In genomic region chr5:112787261-112787660, GRCh38 we compare ENCODE assay signal across 23 cellular contexts. TPM values are rescaled to one million over a fixed set of nuclear protein-coding genes. Genes with fewer than 3 reads are reported as not detected.
A peak's percentile ranks its signal among the peaks of the same experiment; 100 is the strongest.
DNase-seq lines count a peak whose midpoint lies in the region.
"Had no signal": no experiment of that assay in that cellular context is flagged by ENCODE, and none has a peak within 500 bp of the region (broad histone marks: within the 10 kb centered on the region; RNA-seq: fewer than 3 reads in every experiment).

No MANE protein-coding gene starts in this region.

- H3K18ac ChIP-seq in neuronal stem cell (ENCODE audit: low read length): no peak overlapping the region

- H2AFZ ChIP-seq in neuronal stem cell (ENCODE audit: low read length): no peak overlapping the region

- H2BK15ac ChIP-seq in neuronal stem cell (ENCODE audit: low read length): no peak overlapping the region

- H2AK5ac ChIP-seq in neuronal stem cell (ENCODE audit: low read depth, low read length): no peak overlapping the region

- H3K14ac ChIP-seq in neuronal stem cell (ENCODE audit: low read length): no peak overlapping the region

- no peak overlapping the region for H4K91ac ChIP-seq in neuronal stem cell (ENCODE audit: low read depth, low read length, poor library complexity)

- no peak overlapping the region for H3K4ac ChIP-seq in neuronal stem cell (ENCODE audit: low read length)

- no peak overlapping the region for H3K9ac ChIP-seq in skeletal muscle satellite cell (ENCODE audit: low read depth, low read length)
- no peak overlapping the region for H3K9ac ChIP-seq in neuronal stem cell (ENCODE audit: low read depth, low read length, poor library complexity)

- H3K4me3 ChIP-seq in SJSA1: no peak overlapping the region
- H3K4me3 ChIP-seq in skeletal muscle satellite cell (ENCODE audit: low read length): no peak overlapping the region
- H3K4me3 ChIP-seq in neuronal stem cell (ENCODE audit: low read length in 2 of 2): no peak overlapping the region
- H3K4me3 ChIP-seq: GM12878, left ventricle myocardium inferior, Peyer's patch had no signal

- peak overlapping the region; percentile 8 for H3K4me2 ChIP-seq in skeletal muscle satellite cell (ENCODE audit: low read length)
- H3K4me2 ChIP-seq in neuronal stem cell (ENCODE audit: insufficient read depth, low read length, poor library complexity, severe bottlenecking): no peak overlapping the region

- no CpG with 5 or more reads among the region's 1 CpG for WGBS in neuronal stem cell (ENCODE audit: extremely low coverage in 2 of 2, insufficient read length in 2 of 2, insufficient replicate concordance in 1 of 2), 2 donors

- H3K9me3 ChIP-seq in SJSA1 (replicated peaks): no peaks in the 10 kb centered on the region
- no peaks in the 10 kb centered on the region for H3K9me3 ChIP-seq in skeletal muscle satellite cell (replicated peaks; ENCODE audit: low read length)
- no peaks in the 10 kb centered on the region for H3K9me3 ChIP-seq in neuronal stem cell (replicated peaks in 1 of 2; ENCODE audit: control insufficient read depth in 2 of 2, insufficient read depth in 1 of 2, low read depth in 1 of 2, low read length in 2 of 2)
- H3K9me3 ChIP-seq: left ventricle myocardium inferior, Peyer's patch had no signal

- DNase-seq in EL (peak; percentile 43), SJSA1 (ENCODE audit: low read depth in 1 of 2, low spot score in 2 of 2) (peak in 1 of 2 experiments; percentile 49), fibroblast of peridontal ligament (ENCODE audit: extremely low read depth) (peak; percentile 25), nucleus accumbens (lab: John Stamatoyannopoulos, UW) (no peak), HPDE6-E6E7 (ENCODE audit: extremely low spot score) (no peak), neuronal stem cell (ENCODE audit: low spot score) (no peak)
- DNase-seq: activated CD4-positive, alpha-beta memory T cell treated with anti-CD3 and anti-CD28 coated beads for 36 hours; activated CD8-positive, alpha-beta memory T cell treated with anti-CD3 and anti-CD28 coated beads, Interleukin-2, amount 50 U/mL, for 4 hours; aorta; caudate nucleus; CD4-positive, CD25-positive, alpha-beta regulatory T cell; islet precursor cell; left ventricle myocardium inferior; naive B cell; NCI-H187; NCI-H2171 treated with DMSO at 0.1 percent for 48 hours; NCI-H510A treated with DMSO at 0.1 percent for 48 hours; Peyer's patch; SIG-M5; small intestine; stimulated activated CD4-positive, alpha-beta T cell treated with anti-CD3 and anti-CD28 coated beads, Interleukin-1b, Interleukin-23, amount 100 ng/mL, for 48 hours had no signal

- no peak overlapping the region for H2BK5ac ChIP-seq in neuronal stem cell (ENCODE audit: low read length)

- no peaks in the 10 kb centered on the region for H3K79me1 ChIP-seq in neuronal stem cell (ENCODE audit: low read depth, low read length)

- H2BK12ac ChIP-seq in neuronal stem cell (ENCODE audit: low read length): no peak overlapping the region

- no peaks in the 10 kb centered on the region for H3K27me3 ChIP-seq in SJSA1 (replicated peaks)
- H3K27me3 ChIP-seq in skeletal muscle satellite cell (ENCODE audit: control insufficient read depth, insufficient read depth, low read length): no peaks in the 10 kb centered on the region
- H3K27me3 ChIP-seq in neuronal stem cell (ENCODE audit: control insufficient read depth in 3 of 3, insufficient read depth in 3 of 3, low read depth in 1 of 3, low read length in 3 of 3): no peaks in the 10 kb centered on the region
- H3K27me3 ChIP-seq: Peyer's patch had no signal

- H3K27ac ChIP-seq in SJSA1 (0 out of 2 replicates have a peak overlapping the region, but pooled peaks have one; percentile 18), neuronal stem cell (replicated peaks; ENCODE audit: low read length) (no peak overlapping the region)
- H3K27ac ChIP-seq: left ventricle myocardium inferior, Peyer's patch had no signal

- H3K23ac ChIP-seq in neuronal stem cell (ENCODE audit: low read depth, low read length, poor library complexity): no peak overlapping the region

- H3K36me3 ChIP-seq in SJSA1 (peaks cover under 1% of the 10 kb centered on the region; the same call in 1 of the 2 replicates), skeletal muscle satellite cell (ENCODE audit: insufficient read depth, low read length) (peaks cover 18% of the 10 kb centered on the region), neuronal stem cell (replicated peaks in 1 of 2; ENCODE audit: control insufficient read depth in 2 of 2, insufficient read depth in 2 of 2, low read length in 2 of 2) (peaks cover 5 to 68% of the 10 kb centered on the region in 2 donors)

- H3K4me1 ChIP-seq in SJSA1 (replicated peaks) (peaks cover 17% of the 10 kb centered on the region), skeletal muscle satellite cell (ENCODE audit: control insufficient read depth, insufficient read depth, low read length) (peaks cover 8% of the 10 kb centered on the region), neuronal stem cell (ENCODE audit: control insufficient read depth in 2 of 2, insufficient read depth in 1 of 2, low read depth in 1 of 2, low read length in 2 of 2) (no peaks in the 10 kb centered on the region)
- H3K4me1 ChIP-seq: left ventricle myocardium inferior, Peyer's patch had no signal

- no peak overlapping the region for H4K8ac ChIP-seq in neuronal stem cell (ENCODE audit: low read depth, low read length)

- H2BK120ac ChIP-seq in neuronal stem cell (ENCODE audit: low read depth, low read length): no peak overlapping the region

RNA-seq across cellular contexts. Expression of gene APC, which starts 49.6 kb away (rescaled TPM):
- total RNA-seq in SJSA1 (2014; rRNA removed; shearing (Covaris generic)): 29.3 and 44.7 TPM in 2 replicates
- 48.2 and 56.6 TPM in 2 replicates for total RNA-seq in skeletal muscle satellite cell (2012; rRNA removed)
- 10.7 TPM for polyA plus RNA-seq in neuronal stem cell (2013, experiment 1 of 2)
- 11.2 TPM for polyA plus RNA-seq in neuronal stem cell (2013, experiment 2 of 2)

Comparison
In these comparisons a context has a peak if more than half of its experiments do, and no peak if none do; other contexts are left out.
1. DNase-seq: peak in EL (single experiment) and fibroblast of peridontal ligament (single experiment); none in nucleus accumbens (0 of 56), HPDE6-E6E7 (single experiment) and neuronal stem cell (single experiment).